Comparison of ENCODE assay signal across 19 cellular contexts in the genomic region with DNA sequence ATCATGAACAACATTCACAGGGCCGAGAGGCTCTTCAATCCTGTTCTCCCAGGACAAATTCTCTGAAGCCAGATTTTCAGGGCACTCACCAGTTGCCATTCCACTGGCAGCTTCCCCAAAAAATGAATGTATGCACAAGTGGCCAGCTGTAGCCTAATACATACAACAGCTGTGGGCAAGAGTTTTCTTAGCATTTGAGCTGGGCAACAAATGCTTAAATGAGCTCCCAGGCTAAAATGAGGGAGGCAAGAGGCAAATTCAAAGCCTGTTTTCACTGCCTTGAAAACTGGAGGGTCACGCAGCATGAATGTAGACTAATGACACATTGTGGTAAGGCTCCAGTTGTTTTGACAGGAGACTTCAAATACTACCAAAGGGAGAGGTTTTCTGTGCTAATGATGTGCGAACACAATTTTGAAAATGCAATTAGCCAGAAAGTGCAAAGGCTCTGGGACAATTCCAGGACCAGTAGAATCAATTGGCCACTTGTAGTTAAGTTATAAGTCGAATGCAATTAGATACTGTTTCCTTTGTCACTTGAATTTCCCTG.
"Had no signal": no experiment of that assay in that cellular context is flagged by ENCODE, and none has a peak within 500 bp of the region (broad histone marks: within the 10 kb centered on the region; RNA-seq: fewer than 3 reads in every experiment).

No MANE protein-coding gene starts in this region.

- H3K27me3 Mint-ChIP-seq: activated naive CD8-positive, alpha-beta T cell treated with anti-CD3 and anti-CD28 coated beads, Interleukin-2, amount 50 U/mL, for 24 hours; activated T-helper 17 cell treated with anti-CD3 and anti-CD28 coated beads, Interleukin-2, amount 50 U/mL, for 72 hours; progenitor cell of endocrine pancreas; stimulated activated naive CD8-positive, alpha-beta T cell treated with anti-CD3 and anti-CD28 coated beads, Interleukin-15, amount 100 ng/mL, for 72 hours had no signal

- H3K4me3 Mint-ChIP-seq: activated naive CD4-positive, alpha-beta T cell treated with anti-CD3 and anti-CD28 coated beads for 36 hours; activated naive CD8-positive, alpha-beta T cell treated with anti-CD3 and anti-CD28 coated beads, Interleukin-2, amount 50 U/mL, for 24 hours; activated T-helper 17 cell treated with anti-CD3 and anti-CD28 coated beads, Interleukin-2, amount 50 U/mL, for 72 hours; mesothelial cell of epicardium; stimulated activated naive CD8-positive, alpha-beta T cell treated with anti-CD3 and anti-CD28 coated beads, Interleukin-15, amount 100 ng/mL, for 72 hours had no signal

- H3K36me3 ChIP-seq: ascending aorta, gastrocnemius medialis, heart left ventricle, right lobe of liver, upper lobe of left lung had no signal

- H3K27ac Mint-ChIP-seq: activated naive CD4-positive, alpha-beta T cell treated with anti-CD3 and anti-CD28 coated beads for 36 hours; activated naive CD8-positive, alpha-beta T cell treated with anti-CD3 and anti-CD28 coated beads, Interleukin-2, amount 50 U/mL, for 24 hours; activated T-helper 17 cell treated with anti-CD3 and anti-CD28 coated beads, Interleukin-2, amount 50 U/mL, for 72 hours; mesothelial cell of epicardium; stimulated activated naive CD8-positive, alpha-beta T cell treated with anti-CD3 and anti-CD28 coated beads, Interleukin-15, amount 100 ng/mL, for 72 hours had no signal

- H3K27me3 ChIP-seq: ascending aorta, dorsolateral prefrontal cortex, gastrocnemius medialis, heart left ventricle, right lobe of liver, upper lobe of left lung had no signal

- H3K4me1 Mint-ChIP-seq: activated naive CD8-positive, alpha-beta T cell treated with anti-CD3 and anti-CD28 coated beads, Interleukin-2, amount 50 U/mL, for 24 hours; activated T-helper 17 cell treated with anti-CD3 and anti-CD28 coated beads, Interleukin-2, amount 50 U/mL, for 72 hours; stimulated activated naive CD8-positive, alpha-beta T cell treated with anti-CD3 and anti-CD28 coated beads, Interleukin-15, amount 100 ng/mL, for 72 hours had no signal

- H3K27ac ChIP-seq: ascending aorta, gastrocnemius medialis, heart left ventricle, right lobe of liver, upper lobe of left lung had no signal

- FAIRE-seq: bronchial epithelial cell had no signal

- H3K4me3 ChIP-seq: ascending aorta, dorsolateral prefrontal cortex, gastrocnemius medialis, heart left ventricle, lung, right lobe of liver, upper lobe of left lung had no signal

- H3K9me3 Mint-ChIP-seq: activated naive CD4-positive, alpha-beta T cell treated with anti-CD3 and anti-CD28 coated beads for 36 hours; activated naive CD8-positive, alpha-beta T cell treated with anti-CD3 and anti-CD28 coated beads, Interleukin-2, amount 50 U/mL, for 24 hours; activated T-helper 17 cell treated with anti-CD3 and anti-CD28 coated beads, Interleukin-2, amount 50 U/mL, for 72 hours; mesothelial cell of epicardium; stimulated activated naive CD8-positive, alpha-beta T cell treated with anti-CD3 and anti-CD28 coated beads, Interleukin-15, amount 100 ng/mL, for 72 hours had no signal

- DNase-seq: activated CD4-positive, alpha-beta T cell treated with anti-CD3 and anti-CD28 coated beads, Interleukin-2, amount 50 U/mL, for 48 hours; activated naive CD4-positive, alpha-beta T cell treated with anti-CD3 and anti-CD28 coated beads for 36 hours; activated naive CD8-positive, alpha-beta T cell treated with anti-CD3 and anti-CD28 coated beads, Interleukin-2, amount 50 U/mL, for 24 hours; dorsolateral prefrontal cortex; erythroblast; gastrocnemius medialis; heart left ventricle; left colon; right lobe of liver; stimulated activated CD4-positive, alpha-beta T cell treated with anti-CD3 and anti-CD28 coated beads, Interleukin-1b, Interleukin-23, amount 100 ng/mL, for 48 hours; stimulated activated naive CD8-positive, alpha-beta T cell treated with anti-CD3 and anti-CD28 coated beads, Interleukin-15, amount 100 ng/mL, for 72 hours; T-helper 9 cell; upper lobe of left lung had no signal

- H3K9me3 ChIP-seq: ascending aorta, gastrocnemius medialis, heart left ventricle, right lobe of liver, upper lobe of left lung had no signal

- H3K4me1 ChIP-seq: ascending aorta, gastrocnemius medialis, heart left ventricle, right lobe of liver, upper lobe of left lung had no signal

- ATAC-seq: activated naive CD8-positive, alpha-beta T cell treated with anti-CD3 and anti-CD28 coated beads, Interleukin-2, amount 50 U/mL, for 24 hours; activated T-helper 17 cell treated with anti-CD3 and anti-CD28 coated beads, Interleukin-2, amount 50 U/mL, for 72 hours; gastrocnemius medialis; heart left ventricle; left colon; right lobe of liver; stimulated activated naive CD8-positive, alpha-beta T cell treated with anti-CD3 and anti-CD28 coated beads, Interleukin-15, amount 100 ng/mL, for 72 hours had no signal
